In the genomic region with DNA sequence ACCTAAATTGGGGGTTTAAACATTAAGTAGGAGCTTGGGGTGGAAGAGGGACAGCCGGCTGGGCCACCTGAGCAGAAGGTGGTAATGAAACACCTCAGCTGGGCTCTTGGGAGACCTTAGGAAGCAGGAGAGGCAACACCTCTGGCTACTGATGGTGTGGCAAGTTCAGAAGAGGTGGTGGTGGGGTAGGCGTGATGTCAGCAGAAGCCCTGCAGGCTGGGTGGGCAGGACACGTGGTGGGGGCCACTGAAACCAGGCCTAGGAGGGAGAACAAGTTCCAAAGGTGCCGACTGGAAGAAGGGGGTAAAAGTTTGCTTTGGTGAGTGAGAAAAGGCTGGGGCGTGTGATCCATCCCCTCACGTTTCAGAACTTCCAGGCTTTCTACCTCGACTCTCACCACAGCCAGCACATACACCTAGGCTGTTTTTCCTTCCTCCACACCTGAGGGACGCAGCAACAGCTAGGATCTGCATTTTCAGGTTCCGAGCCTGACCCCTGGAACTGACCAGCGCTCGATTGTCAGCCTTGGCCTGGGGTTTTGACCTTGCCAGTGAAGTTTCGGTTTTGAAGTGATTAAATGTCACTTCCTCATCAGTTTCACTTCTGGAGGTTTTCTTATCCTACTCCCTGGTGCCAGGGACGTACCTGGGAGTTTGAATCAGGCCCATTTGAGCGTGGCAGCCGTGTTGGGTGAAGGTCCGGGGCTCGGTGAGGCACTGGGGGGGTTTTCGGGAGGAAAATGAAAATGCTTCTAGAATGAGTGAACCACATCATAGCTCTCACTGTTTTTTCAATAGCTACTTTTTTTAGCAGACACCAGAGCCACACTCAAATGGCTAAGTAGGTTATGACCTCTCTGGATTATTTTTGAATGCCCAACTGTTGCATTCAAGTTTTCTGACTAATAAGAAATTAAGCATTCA, we compare ENCODE assay signal across 9 cellular contexts. TPM values are rescaled to one million over a fixed set of nuclear protein-coding genes. Genes with fewer than 3 reads are reported as not detected.
A peak's percentile ranks its signal among the peaks of the same experiment; 100 is the strongest.
DNase-seq lines count a peak whose midpoint lies in the region; ATAC-seq and TF ChIP-seq lines count a peak whose summit lies in the region.
"Had no signal": no experiment of that assay in that cellular context is flagged by ENCODE, and none has a peak within 500 bp of the region (broad histone marks: within the 10 kb centered on the region; RNA-seq: fewer than 3 reads in every experiment).

No MANE protein-coding gene starts in this region.

- H3K4me2 ChIP-seq in mammary epithelial cell (ENCODE audit: insufficient read depth, low read depth, low read length) = no peak overlapping the region

- intact Hi-C loops in MCF 10A (cut with micrococcal nuclease) (no loop called here), mammary epithelial cell (cut with micrococcal nuclease) (loop anchor here (2.0 kb wide), 1 partner anchor 37 kb away; no protein-coding TSS in a partner anchor), right lobe of liver (cut with DNase I) (no loop called here)
- intact Hi-C loops in activated T-helper 1 cell treated with anti-CD3 and anti-CD28 coated beads, Interleukin-12 subunit alpha, Interleukin-12 subunit beta, Interleukin-2, Interleukin-4 antibody, amounts not matched to agents 30 ng/mL and 10 ng/mL and 1 ng/mL, durations not matched to agents 14 hours and 24 hours and 36 hours (cut with micrococcal nuclease) = no loop called here

- no peak for DNase-seq in MCF 10A (ENCODE audit: unreplicated experiment)
- DNase-seq in mammary epithelial cell = no peak
- DNase-seq in activated T-helper 1 cell treated with anti-CD3 and anti-CD28 coated beads, Interleukin-12 subunit alpha, Interleukin-12 subunit beta, Interleukin-2, Interleukin-4 antibody, amounts not matched to agents 30 ng/mL and 10 ng/mL and 1 ng/mL, durations not matched to agents 14 hours and 24 hours and 36 hours (ENCODE audit: low spot score) = no peak
- DNase-seq in right lobe of liver = peak in 1 of 3 donors; percentile 44
- DNase-seq in tibial nerve (ENCODE audit: low spot score in 2 of 2) = no peak
- DNase-seq in NCI-H2029 (lab: John Stamatoyannopoulos, UW) = no peak
- no peak for DNase-seq in inferior parietal cortex (ENCODE audit: extremely low spot score)
- DNase-seq: NK-92 treated with Interleukin-12 subunit alpha and Interleukin-12 subunit beta, amount 100 ng/mL, for 24 hours had no signal

- H3K9me3 ChIP-seq in mammary epithelial cell (replicated peaks; ENCODE audit: insufficient read depth, low read length) (no peaks in the 10 kb centered on the region), right lobe of liver (no peaks in the 10 kb centered on the region), tibial nerve (no peaks in the 10 kb centered on the region)

- ATAC-seq in right lobe of liver (peak in 2 of 4 donors; percentile 26 to 34), GM19467 (IDR thresholded peaks at IDR 0.05; ENCODE audit: unreplicated experiment) (no peak)

- H3K79me2 ChIP-seq in mammary epithelial cell (ENCODE audit: insufficient read depth, low read length) = peaks cover 36% of the 10 kb centered on the region

- no peaks in the 10 kb centered on the region for H4K20me1 ChIP-seq in mammary epithelial cell (ENCODE audit: insufficient read depth, low read length)

- peaks cover 56% of the 10 kb centered on the region for H3K36me3 Mint-ChIP-seq in MCF 10A (ENCODE audit: insufficient read depth, unreplicated experiment)
- peaks cover 37% of the 10 kb centered on the region for H3K36me3 Mint-ChIP-seq in activated T-helper 1 cell treated with anti-CD3 and anti-CD28 coated beads, Interleukin-12 subunit alpha, Interleukin-12 subunit beta, Interleukin-2, Interleukin-4 antibody, amounts not matched to agents 30 ng/mL and 10 ng/mL and 1 ng/mL, durations not matched to agents 14 hours and 24 hours and 36 hours (ENCODE audit: low read depth)

- 89% methylated on average over 17 of the region's 18 CpGs for WGBS in mammary epithelial cell (ENCODE audit: low coverage, missing lambda C conversion rate)
- 35% methylated on average over 15 of the region's 18 CpGs for WGBS in right lobe of liver (ENCODE audit: insufficient coverage, low coverage, low lambda C conversion rate, missing lambda C conversion rate)
- 43% methylated on average over 18 of the region's 18 CpGs for WGBS in tibial nerve, 2 donors

- no peaks in the 10 kb centered on the region for H3K9me3 Mint-ChIP-seq in MCF 10A (ENCODE audit: unreplicated experiment)
- H3K9me3 Mint-ChIP-seq in activated T-helper 1 cell treated with anti-CD3 and anti-CD28 coated beads, Interleukin-12 subunit alpha, Interleukin-12 subunit beta, Interleukin-2, Interleukin-4 antibody, amounts not matched to agents 30 ng/mL and 10 ng/mL and 1 ng/mL, durations not matched to agents 14 hours and 24 hours and 36 hours = no peaks in the 10 kb centered on the region

- no peak overlapping the region for H3K27ac ChIP-seq in mammary epithelial cell (ENCODE audit: insufficient read depth, low read depth, low read length)
- H3K27ac ChIP-seq in right lobe of liver = peak overlapping the region; percentile 12 to 52 (median 13)
- peak overlapping the region; percentile 17 to 76 (median 68) for H3K27ac ChIP-seq in tibial nerve

- H2AFZ ChIP-seq in mammary epithelial cell (ENCODE audit: low read depth, low read length) = no peak overlapping the region

- no peaks in the 10 kb centered on the region for H3K27me3 Mint-ChIP-seq in MCF 10A (ENCODE audit: insufficient read depth, unreplicated experiment)
- no peaks in the 10 kb centered on the region for H3K27me3 Mint-ChIP-seq in activated T-helper 1 cell treated with anti-CD3 and anti-CD28 coated beads, Interleukin-12 subunit alpha, Interleukin-12 subunit beta, Interleukin-2, Interleukin-4 antibody, amounts not matched to agents 30 ng/mL and 10 ng/mL and 1 ng/mL, durations not matched to agents 14 hours and 24 hours and 36 hours (ENCODE audit: insufficient read depth)

- CTCF ChIA-PET in MCF 10A (lab: Yijun Ruan, JAX) (interaction anchor here (0.5 to 2.2 kb wide), 14 partner anchors 10 to 570 kb away, joined by 3 to 8 read pairs (median 3); no protein-coding TSS in a partner anchor), mammary epithelial cell (lab: Charles Lee; ENCODE audit: low non-redundant PET) (no interaction called here)

- peaks cover 6% of the 10 kb centered on the region for H3K36me3 ChIP-seq in mammary epithelial cell (ENCODE audit: insufficient read depth, low read length)
- peaks cover 6 to 43% (median 19%) of the 10 kb centered on the region in 4 donors for H3K36me3 ChIP-seq in right lobe of liver
- peaks cover 0 to 36% (median 13%) of the 10 kb centered on the region in 3 donors for H3K36me3 ChIP-seq in tibial nerve

- H3K4me1 ChIP-seq in mammary epithelial cell (ENCODE audit: insufficient read depth, low read length) (peaks cover 76% of the 10 kb centered on the region), right lobe of liver (peaks cover 0 to 37% (median 0%) of the 10 kb centered on the region in 4 donors), tibial nerve (peaks cover 0 to 86% (median 52%) of the 10 kb centered on the region in 4 donors)

- peaks cover 45% of the 10 kb centered on the region for H3K4me1 Mint-ChIP-seq in MCF 10A (ENCODE audit: insufficient read depth, unreplicated experiment)
- peaks cover 36% of the 10 kb centered on the region for H3K4me1 Mint-ChIP-seq in activated T-helper 1 cell treated with anti-CD3 and anti-CD28 coated beads, Interleukin-12 subunit alpha, Interleukin-12 subunit beta, Interleukin-2, Interleukin-4 antibody, amounts not matched to agents 30 ng/mL and 10 ng/mL and 1 ng/mL, durations not matched to agents 14 hours and 24 hours and 36 hours (ENCODE audit: low read depth)

- in situ Hi-C loops in mammary epithelial cell (cut with MboI; ENCODE audit: low sequenced_read_pairs in 2 of 2) = no loop called here

- H3K9ac ChIP-seq in mammary epithelial cell (ENCODE audit: insufficient read depth, low read length) = no peak overlapping the region

- no peak overlapping the region for H3K4me3 ChIP-seq in mammary epithelial cell (replicated peaks in 1 of 3; ENCODE audit: insufficient read depth in 1 of 3, low read depth in 2 of 3, low read length in 3 of 3)
- H3K4me3 ChIP-seq in right lobe of liver = no peak overlapping the region
- no peak overlapping the region for H3K4me3 ChIP-seq in tibial nerve

- no TSS peak for BruUV-seq in MCF 10A (replicated peaks; lab: Mats Ljungman, UMichigan)
- BruUV-seq in mammary epithelial cell (replicated peaks; lab: Mats Ljungman, UMichigan) = no TSS peak

- TF ChIP-seq POLR2A in right lobe of liver (IDR thresholded peaks at IDR 0.05) (no peak), tibial nerve (IDR thresholded peaks at IDR 0.05) (no peak)

- H3K4me3 Mint-ChIP-seq in MCF 10A (ENCODE audit: unreplicated experiment) = no peak overlapping the region
- no peak overlapping the region for H3K4me3 Mint-ChIP-seq in activated T-helper 1 cell treated with anti-CD3 and anti-CD28 coated beads, Interleukin-12 subunit alpha, Interleukin-12 subunit beta, Interleukin-2, Interleukin-4 antibody, amounts not matched to agents 30 ng/mL and 10 ng/mL and 1 ng/mL, durations not matched to agents 14 hours and 24 hours and 36 hours

- TF ChIP-seq EP300 in tibial nerve (IDR thresholded peaks at IDR 0.05) = no peak

- peak overlapping the region; percentile 61 for H3K27ac Mint-ChIP-seq in MCF 10A (ENCODE audit: low read depth, unreplicated experiment)
- peak overlapping the region; percentile 40 for H3K27ac Mint-ChIP-seq in activated T-helper 1 cell treated with anti-CD3 and anti-CD28 coated beads, Interleukin-12 subunit alpha, Interleukin-12 subunit beta, Interleukin-2, Interleukin-4 antibody, amounts not matched to agents 30 ng/mL and 10 ng/mL and 1 ng/mL, durations not matched to agents 14 hours and 24 hours and 36 hours

- H3K27me3 ChIP-seq in mammary epithelial cell (ENCODE audit: insufficient read depth, low read length) (no peaks in the 10 kb centered on the region), right lobe of liver (no peaks in the 10 kb centered on the region), tibial nerve (no peaks in the 10 kb centered on the region)

- no peak for TF ChIP-seq CTCF in MCF 10A (IDR thresholded peaks at IDR 0.05; ENCODE audit: unreplicated experiment)
- no peak for TF ChIP-seq CTCF in mammary epithelial cell (conservative IDR thresholded peaks at IDR 0.05 in 1 of 2, IDR thresholded peaks at IDR 0.05 in 1 of 2; ENCODE audit: extremely low read depth in 1 of 2, insufficient read depth in 1 of 2, low read depth in 1 of 2, low read length in 2 of 2)
- no peak for TF ChIP-seq CTCF in right lobe of liver (IDR thresholded peaks at IDR 0.05)
- TF ChIP-seq CTCF in tibial nerve (IDR thresholded peaks at IDR 0.05) = no peak

- dilution Hi-C loops in mammary epithelial cell (cut with HindIII; ENCODE audit: low sequenced_read_pairs) = no loop called here

- POLR2A ChIA-PET in MCF 10A (lab: Yijun Ruan, JAX) = interaction anchor here (0.7 to 2.5 kb wide), 6 partner anchors 9 to 143 kb away, joined by 3 to 21 read pairs (median 6); a partner anchor contains a TSS

RNA-seq across cellular contexts. Expression of a gene that starts 10.0 kb away (rescaled TPM):
- total RNA-seq in MCF 10A (2022) = 1.9 and 5.8 TPM in 2 replicates
- total RNA-seq in mammary epithelial cell = 10 to 100 TPM; 14.2 to 32.7 TPM
- polyA plus RNA-seq in mammary epithelial cell = 14.2 TPM
- 13.4 TPM for polyA minus RNA-seq in mammary epithelial cell
- total RNA-seq in activated T-helper 1 cell treated with anti-CD3 and anti-CD28 coated beads, Interleukin-12 subunit alpha, Interleukin-12 subunit beta, Interleukin-2, Interleukin-4 antibody, amounts not matched to agents 30 ng/mL and 10 ng/mL and 1 ng/mL, durations not matched to agents 14 hours and 24 hours and 36 hours = 7.3 and 7.9 TPM in 2 replicates
- total RNA-seq in right lobe of liver = 1 to 10 TPM; 3.5 to 7.9 (median 5.6) TPM
- total RNA-seq in tibial nerve = 10 to 100 TPM; 24.3 to 30.6 (median 27.0) TPM
